In the genomic region with DNA sequence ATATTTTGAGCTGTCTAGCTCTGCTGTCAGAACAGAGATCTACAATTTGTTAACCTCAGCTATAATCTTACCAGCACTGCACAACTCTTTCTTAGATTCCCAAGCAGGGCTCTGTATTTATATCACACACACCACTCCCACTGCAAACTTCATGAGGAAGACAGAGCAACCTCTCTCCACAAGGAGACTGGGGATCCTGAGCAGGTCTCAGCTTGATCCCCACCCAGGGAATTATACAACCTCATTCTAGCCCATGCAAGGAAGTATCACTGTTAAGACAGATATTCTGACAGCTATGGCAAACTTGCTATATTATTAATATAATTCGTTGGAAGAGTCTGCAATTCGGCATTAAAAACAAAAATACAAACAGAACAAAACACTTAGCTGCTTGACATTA, we compare ENCODE assay signal across 26 cellular contexts. TPM values are rescaled to one million over a fixed set of nuclear protein-coding genes. Genes with fewer than 3 reads are reported as not detected.
DNase-seq lines count a peak whose midpoint lies in the region; ATAC-seq, FAIRE-seq and TF ChIP-seq lines count a peak whose summit lies in the region.
"Had no signal": no experiment of that assay in that cellular context is flagged by ENCODE, and none has a peak within 500 bp of the region (broad histone marks: within the 10 kb centered on the region; RNA-seq: fewer than 3 reads in every experiment).

No MANE protein-coding gene starts in this region.

- ATAC-seq in left colon (peak; percentile 22), gastrocnemius medialis (no peak)
- ATAC-seq: GM12878 had no signal

- H3K4me1 Mint-ChIP-seq in activated T-cell treated with anti-CD3 and anti-CD28 coated beads, Interleukin-2, amount 50 U/mL, for 24 hours (ENCODE audit: low read depth): peaks cover 47% of the 10 kb centered on the region

- H3K4me1 ChIP-seq in gastrocnemius medialis: peaks cover 94 to 97% of the 10 kb centered on the region in 2 donors

- H3K4me3 ChIP-seq in bronchial epithelial cell (ENCODE audit: low read depth, low read length): no peak overlapping the region
- H3K4me3 ChIP-seq in gastrocnemius medialis: peak overlapping the region in 3 of 4 donors; percentile 16 to 39 (median 33)
- H3K4me3 ChIP-seq: GM12878, GM23248, SJSA1 had no signal

- no peaks in the 10 kb centered on the region for H3K9me3 Mint-ChIP-seq in activated T-cell treated with anti-CD3 and anti-CD28 coated beads, Interleukin-2, amount 50 U/mL, for 24 hours

- H3K27ac ChIP-seq in gastrocnemius medialis: peak overlapping the region; percentile 82 to 89 (median 89)
- H3K27ac ChIP-seq: GM23248, SJSA1 had no signal

- no peaks in the 10 kb centered on the region for H3K9me3 ChIP-seq in gastrocnemius medialis
- H3K9me3 ChIP-seq: SJSA1 had no signal

- peak overlapping the region; percentile 56 for H3K27ac Mint-ChIP-seq in activated T-cell treated with anti-CD3 and anti-CD28 coated beads, Interleukin-2, amount 50 U/mL, for 24 hours

- H3K27me3 Mint-ChIP-seq in activated T-cell treated with anti-CD3 and anti-CD28 coated beads, Interleukin-2, amount 50 U/mL, for 24 hours: no peaks in the 10 kb centered on the region

- TF ChIP-seq POLR2A in gastrocnemius medialis (IDR thresholded peaks at IDR 0.05): peak in 1 of 2 donors; percentile 13

- DNase-seq in activated T-cell treated with anti-CD3 and anti-CD28 coated beads, Interleukin-2, amount 50 U/mL, for 24 hours: no peak
- no peak for DNase-seq in activated T-cell treated with anti-CD3 and anti-CD28 coated beads, Interleukin-2, amount 50 U/mL, for 48 hours
- DNase-seq in bronchial epithelial cell (ENCODE audit: low read depth) (peak; percentile 33), left colon (no peak), gastrocnemius medialis (no peak), DMS79 treated with DMSO at 0.1 percent for 48 hours (lab: John Stamatoyannopoulos, UW) (no peak), NCI-H146 (lab: John Stamatoyannopoulos, UW) (no peak)
- no peak for DNase-seq in stimulated activated naive CD4-positive, alpha-beta T cell treated with Interleukin-2 at 50 U/mL for 16 hours (lab: John Stamatoyannopoulos, UW)
- DNase-seq: 8988T, DMS53, EL, GDM1, GM23248, H7, IMR-90, KG1, NCI-H1092 treated with DMSO at 0.1 percent for 48 hours, NCI-H1436 treated with DMSO at 0.1 percent for 48 hours, NCI-H2029 treated with DMSO at 0.1 percent for 48 hours, NCI-H226, NCI-H510A, NCI-H69, Right ventricle myocardium superior, RPMI8226 had no signal

- H3K36me3 ChIP-seq in bronchial epithelial cell (ENCODE audit: control insufficient read depth, insufficient read depth, low read length) (peaks cover under 1% of the 10 kb centered on the region), gastrocnemius medialis (no peaks in the 10 kb centered on the region)
- H3K36me3 ChIP-seq: SJSA1 had no signal

- no peak for FAIRE-seq in bronchial epithelial cell (lab: Jason Lieb, UNC)

- peaks cover 4% of the 10 kb centered on the region for H3K36me3 Mint-ChIP-seq in activated T-cell treated with anti-CD3 and anti-CD28 coated beads, Interleukin-2, amount 50 U/mL, for 24 hours (ENCODE audit: low read depth)

- H3K4me3 Mint-ChIP-seq in activated T-cell treated with anti-CD3 and anti-CD28 coated beads, Interleukin-2, amount 50 U/mL, for 24 hours: no peak overlapping the region

- intact Hi-C loops in left colon (cut with DNase I, micrococcal nuclease): no loop called here
- intact Hi-C loops in gastrocnemius medialis (cut with DNase I; ENCODE audit: low total_unique reads): loop anchor here (1.0 kb wide), 1 partner anchor 22 kb away; no protein-coding TSS in a partner anchor

- TF ChIP-seq CTCF in bronchial epithelial cell (IDR thresholded peaks at IDR 0.05; ENCODE audit: insufficient read depth, low read length, severe bottlenecking) (no peak), gastrocnemius medialis (IDR thresholded peaks at IDR 0.05 in 4 of 5, conservative IDR thresholded peaks at IDR 0.05 in 1 of 5) (no peak)

- H3K27me3 ChIP-seq in bronchial epithelial cell (ENCODE audit: control insufficient read depth, insufficient read depth, low read length) (no peaks in the 10 kb centered on the region), gastrocnemius medialis (no peaks in the 10 kb centered on the region)
- H3K27me3 ChIP-seq: SJSA1 had no signal

- in situ Hi-C loops in gastrocnemius medialis (cut with MboI; ENCODE audit: low sequenced_read_pairs in 4 of 4): no loop called here

RNA-seq across cellular contexts. Expression of a gene that starts 40.4 kb away (rescaled TPM):
- total RNA-seq in bronchial epithelial cell: 31.9 and 44.0 TPM in 2 replicates
- 10 to 100 TPM; 40.6 to 63.1 TPM for total RNA-seq in left colon
- 100 to 1,000 TPM; 500 to 862 (median 706) TPM for total RNA-seq in gastrocnemius medialis

RNA-seq across cellular contexts. Expression of a gene that starts 43.6 kb away (rescaled TPM):
- total RNA-seq in bronchial epithelial cell (14.2 and 14.5 TPM in 2 replicates), left colon (1 to 10 TPM; 7.2 to 9.4 TPM), gastrocnemius medialis (10 to 100 TPM in 3 of 4 donors, 1 to 10 TPM in 1; 8.7 to 15.1 (median 10.7) TPM)

RNA-seq across cellular contexts. Expression of a gene that starts 44.1 kb away (rescaled TPM):
- total RNA-seq in bronchial epithelial cell: 17.4 and 19.5 TPM in 2 replicates
- 10 to 100 TPM; 12.2 to 14.1 TPM for total RNA-seq in left colon
- 10 to 100 TPM; 25.4 to 50.9 (median 38.2) TPM for total RNA-seq in gastrocnemius medialis

Comparison
In these comparisons a context has a peak if more than half of its experiments do, and no peak if none do; other contexts are left out.
1. RNA of a gene that starts 40.4 kb away (total RNA-seq): 500 to 862 TPM in gastrocnemius medialis; 40.6 to 63.1 TPM in left colon and 31.9 to 44.0 TPM in bronchial epithelial cell; every median in the first group is over 4 times any median in the second.